Comparison of ENCODE assay signal across 1 cellular context in the genomic region with DNA sequence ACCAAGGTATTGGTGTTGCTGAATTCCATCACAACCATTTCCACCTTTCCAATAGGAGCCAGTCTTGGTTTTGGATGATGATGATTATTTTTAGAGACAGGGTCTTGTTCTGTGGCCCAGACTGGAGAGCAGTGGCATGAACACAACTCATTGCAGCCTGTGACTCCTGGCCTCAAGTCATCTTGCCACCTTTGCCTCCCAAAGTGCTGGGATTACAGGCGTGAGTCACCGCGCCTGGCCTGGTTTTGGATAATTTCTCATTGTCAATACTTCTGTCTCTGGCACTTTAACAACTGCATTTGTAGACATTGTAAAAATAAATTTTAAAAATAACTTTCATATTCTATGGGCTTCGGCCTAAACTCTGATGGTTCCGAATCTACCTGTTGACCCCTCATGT.
TF ChIP-seq lines count a peak whose summit lies in the region.

No MANE protein-coding gene starts in this region.

TF ChIP-seq in HEK293, 187 proteins besides CTCF, POLR2A, EP300 and RAD21 (continued from another document):
- TF ChIP-seq, protein P1, sequence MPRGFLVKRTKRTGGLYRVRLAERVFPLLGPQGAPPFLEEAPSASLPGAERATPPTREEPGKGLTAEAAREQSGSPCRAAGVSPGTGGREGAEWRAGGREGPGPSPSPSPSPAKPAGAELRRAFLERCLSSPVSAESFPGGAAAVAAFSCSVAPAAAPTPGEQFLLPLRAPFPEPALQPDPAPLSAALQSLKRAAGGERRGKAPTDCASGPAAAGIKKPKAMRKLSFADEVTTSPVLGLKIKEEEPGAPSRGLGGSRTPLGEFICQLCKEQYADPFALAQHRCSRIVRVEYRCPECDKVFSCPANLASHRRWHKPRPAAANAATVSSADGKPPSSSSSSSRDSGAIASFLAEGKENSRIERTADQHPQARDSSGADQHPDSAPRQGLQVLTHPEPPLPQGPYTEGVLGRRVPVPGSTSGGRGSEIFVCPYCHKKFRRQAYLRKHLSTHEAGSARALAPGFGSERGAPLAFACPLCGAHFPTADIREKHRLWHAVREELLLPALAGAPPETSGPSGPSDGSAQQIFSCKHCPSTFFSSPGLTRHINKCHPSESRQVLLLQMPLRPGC (tag by site-specific recombination; IDR thresholded peaks at IDR 0.05): 0 out of 2 replicates have a peak, but pooled peaks have one; percentile 23
- TF ChIP-seq, protein P2, sequence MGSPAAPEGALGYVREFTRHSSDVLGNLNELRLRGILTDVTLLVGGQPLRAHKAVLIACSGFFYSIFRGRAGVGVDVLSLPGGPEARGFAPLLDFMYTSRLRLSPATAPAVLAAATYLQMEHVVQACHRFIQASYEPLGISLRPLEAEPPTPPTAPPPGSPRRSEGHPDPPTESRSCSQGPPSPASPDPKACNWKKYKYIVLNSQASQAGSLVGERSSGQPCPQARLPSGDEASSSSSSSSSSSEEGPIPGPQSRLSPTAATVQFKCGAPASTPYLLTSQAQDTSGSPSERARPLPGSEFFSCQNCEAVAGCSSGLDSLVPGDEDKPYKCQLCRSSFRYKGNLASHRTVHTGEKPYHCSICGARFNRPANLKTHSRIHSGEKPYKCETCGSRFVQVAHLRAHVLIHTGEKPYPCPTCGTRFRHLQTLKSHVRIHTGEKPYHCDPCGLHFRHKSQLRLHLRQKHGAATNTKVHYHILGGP (tag by site-specific recombination; IDR thresholded peaks at IDR 0.05): no peak
- TF ChIP-seq SCRT2 (tag by site-specific recombination; IDR thresholded peaks at IDR 0.05): 0 out of 2 replicates have a peak, but pooled peaks have one; percentile 35
- TF ChIP-seq ZIC2 (tag by site-specific recombination; IDR thresholded peaks at IDR 0.05): no peak
- TF ChIP-seq, protein P3, sequence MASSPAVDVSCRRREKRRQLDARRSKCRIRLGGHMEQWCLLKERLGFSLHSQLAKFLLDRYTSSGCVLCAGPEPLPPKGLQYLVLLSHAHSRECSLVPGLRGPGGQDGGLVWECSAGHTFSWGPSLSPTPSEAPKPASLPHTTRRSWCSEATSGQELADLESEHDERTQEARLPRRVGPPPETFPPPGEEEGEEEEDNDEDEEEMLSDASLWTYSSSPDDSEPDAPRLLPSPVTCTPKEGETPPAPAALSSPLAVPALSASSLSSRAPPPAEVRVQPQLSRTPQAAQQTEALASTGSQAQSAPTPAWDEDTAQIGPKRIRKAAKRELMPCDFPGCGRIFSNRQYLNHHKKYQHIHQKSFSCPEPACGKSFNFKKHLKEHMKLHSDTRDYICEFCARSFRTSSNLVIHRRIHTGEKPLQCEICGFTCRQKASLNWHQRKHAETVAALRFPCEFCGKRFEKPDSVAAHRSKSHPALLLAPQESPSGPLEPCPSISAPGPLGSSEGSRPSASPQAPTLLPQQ (tag by site-specific recombination; IDR thresholded peaks at IDR 0.05): no peak
- TF ChIP-seq ZNF19 (tag by site-specific recombination; IDR thresholded peaks at IDR 0.05; ENCODE audit: low read depth): no peak
- TF ChIP-seq ZNF704 (tag by site-specific recombination; IDR thresholded peaks at IDR 0.05): no peak
